ENCODE assay signal across 8 cellular contexts in the genomic region with DNA sequence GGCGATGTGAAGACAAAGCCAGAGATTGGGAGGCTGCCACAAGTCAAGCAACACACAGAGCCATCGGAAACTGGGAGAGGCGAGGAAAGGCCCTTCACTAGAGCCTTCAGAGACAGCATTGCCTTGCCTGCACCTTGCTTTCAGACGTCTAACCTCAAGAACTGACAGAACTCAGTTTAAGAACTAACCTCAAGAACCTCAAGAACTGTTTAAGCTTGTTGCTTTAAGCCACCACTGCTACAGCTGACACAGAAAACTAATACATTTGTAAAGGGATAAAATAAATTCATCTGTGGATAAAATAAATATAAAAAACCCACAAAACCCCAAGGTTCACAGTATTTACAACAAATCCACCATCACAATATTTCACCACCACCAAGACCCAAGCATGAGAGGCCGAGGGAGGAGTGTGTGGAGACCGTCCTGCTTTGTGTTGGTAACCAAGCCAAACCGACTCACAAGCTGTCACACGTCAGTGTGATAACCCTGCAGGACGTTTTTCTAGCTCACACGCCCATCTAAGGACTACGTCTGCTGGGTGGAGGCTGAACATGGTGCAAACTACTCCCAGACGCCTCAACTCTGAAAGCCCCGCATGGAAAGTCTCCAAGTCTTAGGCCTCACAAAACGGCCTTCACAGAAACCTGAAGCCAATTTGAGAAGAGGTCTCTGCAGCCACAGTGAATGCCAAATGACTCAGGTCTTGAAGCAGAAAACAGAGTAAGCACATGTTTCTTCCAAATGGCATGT.
DNase-seq lines count a peak whose midpoint lies in the region; ATAC-seq and TF ChIP-seq lines count a peak whose summit lies in the region.

No MANE protein-coding gene starts in this region.

- no peak for TF ChIP-seq EP300 in stomach (IDR thresholded peaks at IDR 0.05)

- H3K27ac ChIP-seq in BLaER1 (no peak overlapping the region), Peyer's patch (peak overlapping the region; percentile 49 to 80 (median 53)), stomach (peak overlapping the region; percentile 62 to 73 (median 71))

- 39 to 50% (median 43%) methylated on average over 14 of the region's 14 CpGs for WGBS in stomach, 5 donors

- ATAC-seq in mucosa of descending colon (peak; percentile 77), GM21529 (IDR thresholded peaks at IDR 0.05; ENCODE audit: unreplicated experiment) (no peak), HG03095 (IDR thresholded peaks at IDR 0.05; ENCODE audit: unreplicated experiment) (no peak), HG02759 (IDR thresholded peaks at IDR 0.05; ENCODE audit: unreplicated experiment) (no peak)

- H4K20me1 ChIP-seq in BLaER1 = no peaks in the 10 kb centered on the region

- peaks cover 6% of the 10 kb centered on the region; the same call in 1 of the 2 replicates for H3K9me3 ChIP-seq in BLaER1
- H3K9me3 ChIP-seq in Peyer's patch = no peaks in the 10 kb centered on the region
- H3K9me3 ChIP-seq in adipocyte (ENCODE audit: control insufficient read depth, low read length) = no peaks in the 10 kb centered on the region
- H3K9me3 ChIP-seq in mucosa of descending colon = no peaks in the 10 kb centered on the region
- H3K9me3 ChIP-seq in stomach = no peaks in the 10 kb centered on the region

- H3K4me1 ChIP-seq in BLaER1 = peaks cover 82% of the 10 kb centered on the region
- H3K4me1 ChIP-seq in Peyer's patch = peaks cover 0 to 22% (median 10%) of the 10 kb centered on the region in 4 donors
- peaks cover 12% of the 10 kb centered on the region for H3K4me1 ChIP-seq in adipocyte (ENCODE audit: control insufficient read depth, insufficient read depth, low read length)
- peaks cover 17% of the 10 kb centered on the region for H3K4me1 ChIP-seq in mucosa of descending colon (ENCODE audit: low read depth)
- peaks cover 14 to 46% (median 32%) of the 10 kb centered on the region in 4 donors for H3K4me1 ChIP-seq in stomach

- DNase-seq in Peyer's patch (peak in 2 of 3 donors; percentile 45 to 85), adipocyte (ENCODE audit: low read depth) (peak; percentile 75), mucosa of descending colon (peak in 2 of 3 donors; percentile 64 to 67), stomach (peak; percentile 63)

- no peak overlapping the region for H3K4me3 ChIP-seq in BLaER1
- no peak overlapping the region for H3K4me3 ChIP-seq in Peyer's patch
- no peak overlapping the region for H3K4me3 ChIP-seq in adipocyte (ENCODE audit: low read length)
- H3K4me3 ChIP-seq in mucosa of descending colon = no peak overlapping the region
- H3K4me3 ChIP-seq in stomach = no peak overlapping the region

- no peak overlapping the region for H3K9ac ChIP-seq in BLaER1
- no peak overlapping the region for H3K9ac ChIP-seq in adipocyte (ENCODE audit: low read length)

- TF ChIP-seq CTCF in Peyer's patch (IDR thresholded peaks at IDR 0.05) = no peak
- no peak for TF ChIP-seq CTCF in mucosa of descending colon (IDR thresholded peaks at IDR 0.05)
- TF ChIP-seq CTCF in stomach (IDR thresholded peaks at IDR 0.05) = no peak

- H3K4me2 ChIP-seq in BLaER1 = 0 out of 2 replicates have a peak overlapping the region, but pooled peaks have one; percentile 39

- intact Hi-C loops in mucosa of descending colon (cut with DNase I, micrococcal nuclease) = loop anchor here in 1 of 2 donors (10.0 kb wide), 2 partner anchors 46 to 236 kb away; no protein-coding TSS in a partner anchor
- intact Hi-C loops in stomach (cut with DNase I; ENCODE audit: low total_unique reads) = loop anchor here (10.0 kb wide), 1 partner anchor 254 kb away; no protein-coding TSS in a partner anchor

- H3K27me3 ChIP-seq in BLaER1 (no peaks in the 10 kb centered on the region), Peyer's patch (no peaks in the 10 kb centered on the region), adipocyte (replicated peaks; ENCODE audit: control insufficient read depth, insufficient read depth, low read length) (no peaks in the 10 kb centered on the region), stomach (no peaks in the 10 kb centered on the region)

- H3K36me3 ChIP-seq in BLaER1 (no peaks in the 10 kb centered on the region), Peyer's patch (peaks cover 0 to 7% (median 0%) of the 10 kb centered on the region in 3 donors), adipocyte (ENCODE audit: control insufficient read depth, insufficient read depth, low read length, severe bottlenecking) (peaks cover 17% of the 10 kb centered on the region), mucosa of descending colon (ENCODE audit: low read depth) (no peaks in the 10 kb centered on the region), stomach (peaks cover 0 to 17% (median 0%) of the 10 kb centered on the region in 4 donors)

- no peak for TF ChIP-seq POLR2A in Peyer's patch (IDR thresholded peaks at IDR 0.05)
- TF ChIP-seq POLR2A in stomach (IDR thresholded peaks at IDR 0.05) = no peak
